ENCODE assay signal across 1 cellular context in genomic region chr6:1864496-1864895, GRCh38.
TF ChIP-seq lines count a peak whose summit lies in the region.

No MANE protein-coding gene starts in this region.

TF ChIP-seq in SK-N-SH treated with all-trans-retinoic acid at 6 μM for 48 hours, 23 proteins besides CTCF, POLR2A, EP300 and RAD21 (continued from another document):
- TF ChIP-seq TSHZ2 (CRISPR knock-in tag; IDR thresholded peaks at IDR 0.05) (no peak), GLIS3 (CRISPR knock-in tag; IDR thresholded peaks at IDR 0.05) (no peak), ZNF70 (CRISPR knock-in tag; IDR thresholded peaks at IDR 0.05) (no peak), PATZ1 (CRISPR knock-in tag; IDR thresholded peaks at IDR 0.05; ENCODE audit: borderline replicate concordance) (no peak), ZFP3 (CRISPR knock-in tag; IDR thresholded peaks at IDR 0.05) (no peak), TOX (CRISPR knock-in tag; IDR thresholded peaks at IDR 0.05; ENCODE audit: borderline replicate concordance) (no peak), ISL1 (CRISPR knock-in tag; IDR thresholded peaks at IDR 0.05) (no peak)
